1 cellular context compared by ENCODE assay signal in the genomic region with DNA sequence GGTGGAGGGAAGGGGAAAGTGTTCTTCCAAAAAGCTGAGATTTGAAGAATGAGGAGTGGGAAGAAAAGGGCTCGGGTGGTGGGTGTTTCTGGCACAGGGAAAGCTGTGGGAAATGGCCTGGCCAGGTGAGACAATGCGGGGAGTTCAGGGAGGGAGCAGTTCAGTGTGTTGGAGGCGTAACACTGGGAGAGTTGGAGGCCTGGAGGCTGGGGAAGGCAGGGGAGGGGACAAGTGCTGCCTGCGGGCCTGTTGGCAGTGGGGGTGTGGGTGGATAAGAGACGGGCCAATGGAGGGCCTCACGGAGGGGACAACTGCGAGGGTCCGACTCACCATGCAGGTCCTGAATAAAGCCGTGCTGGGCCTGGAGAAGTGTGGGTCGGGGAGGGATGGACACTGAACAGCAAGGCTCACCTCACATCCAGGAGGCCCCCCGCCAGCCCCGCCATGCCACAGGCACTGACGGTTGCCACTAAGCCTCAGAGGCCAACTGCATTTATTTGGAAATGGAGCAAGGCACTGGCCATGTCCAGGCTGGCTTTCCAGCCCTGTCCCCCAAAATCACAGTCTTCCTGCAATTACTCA.
TF ChIP-seq lines count a peak whose summit lies in the region.

No MANE protein-coding gene starts in this region.

TF ChIP-seq in H1, 55 proteins besides CTCF, POLR2A, EP300 and RAD21:
- TF ChIP-seq RNF2 (IDR thresholded peaks at IDR 0.05; ENCODE audit: borderline replicate concordance, low read depth, low read length, missing control alignments, poor library complexity, severe bottlenecking) (no peak), CHD1 (IDR thresholded peaks at IDR 0.05; ENCODE audit: low read depth, low read length) (no peak), SP4 (IDR thresholded peaks at IDR 0.05; ENCODE audit: low read length) (no peak), TBP (IDR thresholded peaks at IDR 0.05; ENCODE audit: low read depth, low read length) (no peak), GABPA (IDR thresholded peaks at IDR 0.05; ENCODE audit: borderline replicate concordance, insufficient read depth, low read length) (no peak), SUZ12 (IDR thresholded peaks at IDR 0.05; ENCODE audit: low read length) (no peak)
